31 cellular contexts compared by ENCODE assay signal in genomic region chr2:673016-673415, GRCh38. TPM values are rescaled to one million over a fixed set of nuclear protein-coding genes. Genes with fewer than 3 reads are reported as not detected.
DNase-seq lines count a peak whose midpoint lies in the region; ATAC-seq, FAIRE-seq and TF ChIP-seq lines count a peak whose summit lies in the region.
"Had no signal": no experiment of that assay in that cellular context is flagged by ENCODE, and none has a peak within 500 bp of the region (broad histone marks: within the 10 kb centered on the region; RNA-seq: fewer than 3 reads in every experiment).

No MANE protein-coding gene starts in this region.

- 91% methylated on average over 9 of the region's 9 CpGs; no CpG with 5 or more reads in 1 of the 2 experiments for WGBS in H1 (ENCODE audit: extremely low coverage in 1 of 2, insufficient coverage in 1 of 2, insufficient read length in 1 of 2, insufficient replicate concordance in 2 of 2, low coverage in 1 of 2, low lambda C conversion rate in 2 of 2, missing lambda C conversion rate in 1 of 2), 2 experiments
- 92% methylated on average over 7 of the region's 9 CpGs for WGBS in esophagus muscularis mucosa

- H3K4me1 Mint-ChIP-seq in stimulated activated naive B cell treated with anti-CD40 and anti-IgM and Interleukin-4, amounts not matched to agents 10 μg/mL and 1 μg/mL and 100 μg/mL, for 72 hours: peaks cover 32 to 41% of the 10 kb centered on the region in 2 donors

- intact Hi-C loops in Right ventricle myocardium superior (cut with DNase I): no loop called here
- intact Hi-C loops in left ventricle myocardium inferior (cut with micrococcal nuclease): no loop called here
- intact Hi-C loops in esophagus muscularis mucosa (cut with DNase I): no loop called here

- no peak overlapping the region for H3K4ac ChIP-seq in H1 (replicated peaks; ENCODE audit: insufficient read length, low read depth, low read length)

- no peak overlapping the region for H2BK15ac ChIP-seq in H1 (ENCODE audit: low read length)

- H3K36me3 ChIP-seq in left ventricle myocardium inferior: peaks cover 48% of the 10 kb centered on the region
- peaks cover 0 to 24% (median 18%) of the 10 kb centered on the region in 4 experiments; a peak in 6 of 8 replicates for H3K36me3 ChIP-seq in H1 (ENCODE audit: control insufficient read depth in 2 of 4, insufficient read depth in 4 of 4, low read length in 3 of 4)
- peaks cover 0 to 59% (median 48%) of the 10 kb centered on the region in 4 donors for H3K36me3 ChIP-seq in esophagus muscularis mucosa
- H3K36me3 ChIP-seq: ovary had no signal

- no peak for TF ChIP-seq RAD21 in H1 (IDR thresholded peaks at IDR 0.05 in 1 of 2, conservative IDR thresholded peaks at IDR 0.05 in 1 of 2; ENCODE audit: low read depth in 2 of 2, low read length in 2 of 2)

- H3K27me3 Mint-ChIP-seq in stimulated activated naive B cell treated with anti-CD40 and anti-IgM and Interleukin-4, amounts not matched to agents 10 μg/mL and 1 μg/mL and 100 μg/mL, for 72 hours: no peaks in the 10 kb centered on the region
- H3K27me3 Mint-ChIP-seq: activated CD4-positive, alpha-beta T cell treated with anti-CD3 and anti-CD28 coated beads, Interleukin-2, amount 10 ng/mL, durations not matched to agents 7 days and 5 days; activated naive CD8-positive, alpha-beta T cell treated with anti-CD3 and anti-CD28 coated beads, Interleukin-2, amount 50 U/mL, for 24 hours; naive B cell had no signal

- H4K91ac ChIP-seq in H1 (replicated peaks; ENCODE audit: insufficient read length, low read length): no peak overlapping the region

- no peak for FAIRE-seq in H1 (lab: Jason Lieb, UNC)
- FAIRE-seq: D721Med, urothelium cell line had no signal

- H3K79me2 ChIP-seq in H1 (ENCODE audit: control insufficient read depth in 1 of 2, insufficient read depth in 2 of 2, low read length in 2 of 2): peaks cover 0 to 32% of the 10 kb centered on the region in 2 experiments; a peak in 2 of 4 replicates

- no peak overlapping the region for H2BK20ac ChIP-seq in H1 (ENCODE audit: low read length)

- peak overlapping the region; percentile 42 for H3K27ac Mint-ChIP-seq in stimulated activated naive B cell treated with anti-CD40 and anti-IgM and Interleukin-4, amounts not matched to agents 10 μg/mL and 1 μg/mL and 100 μg/mL, for 72 hours
- H3K27ac Mint-ChIP-seq: activated CD4-positive, alpha-beta T cell treated with anti-CD3 and anti-CD28 coated beads, Interleukin-2, amount 10 ng/mL, durations not matched to agents 7 days and 5 days; activated naive CD8-positive, alpha-beta T cell treated with anti-CD3 and anti-CD28 coated beads, Interleukin-2, amount 50 U/mL, for 24 hours; immature natural killer cell had no signal

- TF ChIP-seq CTCF in left ventricle myocardium inferior (IDR thresholded peaks at IDR 0.05; ENCODE audit: borderline replicate concordance) (no peak), H1 (IDR thresholded peaks at IDR 0.05; ENCODE audit: control extremely low read depth in 1 of 3, insufficient read depth in 1 of 3, low read depth in 1 of 3, low read length in 3 of 3) (no peak), esophagus muscularis mucosa (IDR thresholded peaks at IDR 0.05) (no peak)

- ATAC-seq in Right ventricle myocardium superior (ENCODE audit: poor library complexity) (no peak), GM19035 (IDR thresholded peaks at IDR 0.05; ENCODE audit: unreplicated experiment) (no peak)
- no peak for ATAC-seq in stimulated activated naive B cell treated with anti-CD40 and anti-IgM and Interleukin-4, amounts not matched to agents 10 μg/mL and 1 μg/mL and 100 μg/mL, for 72 hours (replicated peaks)
- ATAC-seq: activated naive CD8-positive, alpha-beta T cell treated with anti-CD3 and anti-CD28 coated beads, Interleukin-2, amount 50 U/mL, for 24 hours; gastrocnemius medialis had no signal

- H3K9me3 Mint-ChIP-seq in stimulated activated naive B cell treated with anti-CD40 and anti-IgM and Interleukin-4, amounts not matched to agents 10 μg/mL and 1 μg/mL and 100 μg/mL, for 72 hours: no peaks in the 10 kb centered on the region
- H3K9me3 Mint-ChIP-seq: activated naive CD8-positive, alpha-beta T cell treated with anti-CD3 and anti-CD28 coated beads, Interleukin-2, amount 50 U/mL, for 24 hours; immature natural killer cell; naive B cell had no signal

- no peak overlapping the region for H3K23ac ChIP-seq in H1 (ENCODE audit: insufficient read length)

- TF ChIP-seq POLR2A in H1 (IDR thresholded peaks at IDR 0.05; ENCODE audit: control extremely low read depth in 1 of 2, low read depth in 2 of 2, low read length in 2 of 2) (no peak), esophagus muscularis mucosa (IDR thresholded peaks at IDR 0.05; ENCODE audit: low read depth) (no peak)

- POLR2A ChIA-PET in H1 (lab: Charles Lee; ENCODE audit: partially characterized antibody): interaction anchor here (1.5 kb wide), 1 partner anchor 10 kb away, joined by 5 read pairs; no protein-coding TSS in a partner anchor

- CTCF ChIA-PET in H1 (lab: Charles Lee; ENCODE audit: partially characterized antibody): interaction anchor here (1.2 kb wide), 1 partner anchor 390 kb away, joined by 3 read pairs; no protein-coding TSS in a partner anchor

- peaks cover 36 to 54% of the 10 kb centered on the region in 2 donors for H3K36me3 Mint-ChIP-seq in stimulated activated naive B cell treated with anti-CD40 and anti-IgM and Interleukin-4, amounts not matched to agents 10 μg/mL and 1 μg/mL and 100 μg/mL, for 72 hours

- H4K5ac ChIP-seq in H1 (ENCODE audit: insufficient read length, low read depth, low read length): no peak overlapping the region

- H3K23me2 ChIP-seq in H1 (ENCODE audit: low read depth, low read length): peaks cover 2% of the 10 kb centered on the region; the same call in 1 of the 2 replicates

- no peak overlapping the region; the same call in 1 of the 2 replicates for H4K8ac ChIP-seq in H1 (ENCODE audit: extremely low read depth, insufficient read depth, low read length)

- H2AK5ac ChIP-seq in H1 (ENCODE audit: low read depth, low read length): no peak overlapping the region

- DNase-seq in Right ventricle myocardium superior: peak; percentile 12
- DNase-seq in left ventricle myocardium inferior: no peak
- DNase-seq in NAMALWA (ENCODE audit: low spot score): peak; percentile 21
- no peak for DNase-seq in H1 (ENCODE audit: low read depth in 1 of 2, low spot score in 2 of 2)
- DNase-seq in stimulated activated naive B cell treated with anti-CD40 and anti-IgM and Interleukin-4, amounts not matched to agents 10 μg/mL and 1 μg/mL and 100 μg/mL, for 72 hours: no peak
- no peak for DNase-seq in esophagus muscularis mucosa (ENCODE audit: extremely low spot score)
- DNase-seq in DMS153 treated with DMSO at 0.1 percent for 48 hours (lab: John Stamatoyannopoulos, UW; ENCODE audit: unreplicated experiment): no peak
- DNase-seq: ACHN; activated CD4-positive, alpha-beta T cell treated with anti-CD3 and anti-CD28 coated beads, Interleukin-2, amount 10 ng/mL, durations not matched to agents 7 days and 5 days; activated CD8-positive, alpha-beta memory T cell treated with anti-CD3 and anti-CD28 coated beads, Interleukin-2, amount 50 U/mL, for 4 hours; activated effector memory CD4-positive, alpha-beta T cell treated with anti-CD3 and anti-CD28 coated beads, Interleukin-2, amount 50 U/mL, for 16 hours; activated naive CD8-positive, alpha-beta T cell treated with anti-CD3 and anti-CD28 coated beads, Interleukin-2, amount 50 U/mL, for 24 hours; cerebellar nuclear complex; effector CD4-positive, alpha-beta T cell; esophagus squamous epithelium; gastrocnemius medialis; immature natural killer cell; naive B cell; NCI-H187; NCI-H526 treated with DMSO at 0.1 percent for 48 hours; ovary; retina; stimulated activated CD4-positive, alpha-beta T cell treated with anti-CD3 and anti-CD28 coated beads, Interleukin-2, amount 100 ng/mL, for 24 hours; T-helper 2 cell had no signal

- H3K4me3 ChIP-seq in left ventricle myocardium inferior (no peak overlapping the region), H1 (ENCODE audit: extremely low read depth in 1 of 4, insufficient read depth in 2 of 4, low read depth in 3 of 4, low read length in 4 of 4) (no peak overlapping the region), esophagus muscularis mucosa (no peak overlapping the region)
- H3K4me3 ChIP-seq: esophagus squamous epithelium, gastrocnemius medialis, hepatocyte, ovary, smooth muscle cell had no signal

- no peak overlapping the region for H3K18ac ChIP-seq in H1 (ENCODE audit: extremely low read depth, low read length)

- no peak overlapping the region for H3K27ac ChIP-seq in left ventricle myocardium inferior (replicated peaks)
- H3K27ac ChIP-seq in H1 (ENCODE audit: low read depth, low read length): no peak overlapping the region
- no peak overlapping the region for H3K27ac ChIP-seq in esophagus muscularis mucosa (replicated peaks in 1 of 4)
- H3K27ac ChIP-seq: C4-2B, esophagus squamous epithelium, gastrocnemius medialis, hepatocyte, KMS-11, ovary had no signal

- peaks cover 29% of the 10 kb centered on the region for H3K4me1 ChIP-seq in left ventricle myocardium inferior
- peaks cover 2 to 14% (median 8%) of the 10 kb centered on the region in 4 experiments for H3K4me1 ChIP-seq in H1 (replicated peaks in 1 of 4; ENCODE audit: control insufficient read depth in 3 of 4, insufficient read depth in 4 of 4, low read length in 3 of 4)
- peaks cover 9 to 28% (median 13%) of the 10 kb centered on the region in 4 donors for H3K4me1 ChIP-seq in esophagus muscularis mucosa

- H3K27me3 ChIP-seq in left ventricle myocardium inferior (ENCODE audit: low read depth): no peaks in the 10 kb centered on the region
- no peaks in the 10 kb centered on the region for H3K27me3 ChIP-seq in H1 (replicated peaks in 1 of 4; ENCODE audit: control insufficient read depth in 3 of 4, extremely low read depth in 1 of 4, insufficient read depth in 3 of 4, low read length in 3 of 4)
- no peaks in the 10 kb centered on the region for H3K27me3 ChIP-seq in esophagus muscularis mucosa
- H3K27me3 ChIP-seq: esophagus squamous epithelium, gastrocnemius medialis, hepatocyte, ovary had no signal

- H3K4me2 ChIP-seq in H1 (ENCODE audit: insufficient read depth in 1 of 2, low read depth in 2 of 2, low read length in 2 of 2): no peak overlapping the region
- H3K4me2 ChIP-seq: hepatocyte, KMS-11, smooth muscle cell had no signal

- peaks cover 14% of the 10 kb centered on the region for H3K79me1 ChIP-seq in H1 (ENCODE audit: low read depth, low read length)

- H3K56ac ChIP-seq in H1 (replicated peaks; ENCODE audit: insufficient read length, low read depth, low read length): no peak overlapping the region

- no peak overlapping the region for H2AFZ ChIP-seq in H1 (ENCODE audit: low read length)
- H2AFZ ChIP-seq: hepatocyte had no signal

- no peak overlapping the region for H2BK12ac ChIP-seq in H1 (ENCODE audit: low read depth, low read length)

- no peak overlapping the region for H3K4me3 Mint-ChIP-seq in stimulated activated naive B cell treated with anti-CD40 and anti-IgM and Interleukin-4, amounts not matched to agents 10 μg/mL and 1 μg/mL and 100 μg/mL, for 72 hours
- H3K4me3 Mint-ChIP-seq: activated CD4-positive, alpha-beta T cell treated with anti-CD3 and anti-CD28 coated beads, Interleukin-2, amount 10 ng/mL, durations not matched to agents 7 days and 5 days; activated naive CD8-positive, alpha-beta T cell treated with anti-CD3 and anti-CD28 coated beads, Interleukin-2, amount 50 U/mL, for 24 hours; immature natural killer cell had no signal

- no peaks in the 10 kb centered on the region for H3K9me3 ChIP-seq in left ventricle myocardium inferior (replicated peaks)
- no peaks in the 10 kb centered on the region for H3K9me3 ChIP-seq in H1 (ENCODE audit: insufficient read depth in 2 of 2, low read depth in 1 of 2, low read length in 1 of 2)
- H3K9me3 ChIP-seq in esophagus muscularis mucosa: no peaks in the 10 kb centered on the region
- H3K9me3 ChIP-seq: esophagus squamous epithelium, gastrocnemius medialis, ovary had no signal

- H2BK120ac ChIP-seq in H1 (replicated peaks; ENCODE audit: low read depth, low read length): no peak overlapping the region

- H3K14ac ChIP-seq in H1 (ENCODE audit: insufficient read length): no peak overlapping the region

- H2BK5ac ChIP-seq in H1 (ENCODE audit: low read depth, low read length): peak overlapping the region; percentile 48; the same call in 1 of the 2 replicates

- H3K9ac ChIP-seq in H1 (replicated peaks in 1 of 4; ENCODE audit: extremely low read depth in 1 of 4, low read depth in 3 of 4, low read length in 3 of 4): no peak overlapping the region
- H3K9ac ChIP-seq: KMS-11 had no signal

- TF ChIP-seq EP300 in H1 (IDR thresholded peaks at IDR 0.05; ENCODE audit: borderline replicate concordance in 1 of 2, low read depth in 2 of 2, low read length in 2 of 2) (no peak), esophagus muscularis mucosa (IDR thresholded peaks at IDR 0.05) (no peak)

- H4K20me1 ChIP-seq in H1 (replicated peaks in 1 of 2; ENCODE audit: control insufficient read depth in 1 of 2, insufficient read depth in 2 of 2, low read length in 2 of 2): peaks cover 12 to 15% of the 10 kb centered on the region in 2 experiments

RNA-seq across cellular contexts. Expression of gene TMEM18, which starts 4.2 kb away (rescaled TPM):
- total RNA-seq in Right ventricle myocardium superior (10.3 TPM), left ventricle myocardium inferior (10.4 TPM), esophagus muscularis mucosa (10 to 100 TPM in 2 of 4 donors, 1 to 10 TPM in 2; 8.7 to 27.3 (median 10.2) TPM)
- total RNA-seq in H1 (2021; fragmentation: NEBNext Ultra II Directional; extraction: Animal tissue kit (Norgen Biotek cat#: 25700)): 22.3 and 27.1 TPM in 2 replicates
- 21.7 and 22.4 TPM in 2 replicates for polyA plus RNA-seq in H1 (2011; rRNA removed)
- polyA plus RNA-seq in H1 (2011; cell fraction: cytosol; rRNA removed): 28.4 TPM
- 32.0 TPM for polyA plus RNA-seq in H1 (2011; cell fraction: nucleus; rRNA removed)
- 20.0 to 35.4 TPM (median 24.9 TPM) in 4 replicates for polyA plus RNA-seq in H1 (2012, experiment 1 of 2)
- 18.8 TPM for polyA plus RNA-seq in H1 (2012, experiment 2 of 2)
- 46.5 TPM for polyA plus RNA-seq in H1 (2013, experiment 1 of 2)
- polyA plus RNA-seq in H1 (2013, experiment 2 of 2): 45.9 TPM
- 15.2 and 16.4 TPM in 2 replicates for polyA minus RNA-seq in H1 (2011; rRNA and poly(A)+ RNA removed)
- polyA minus RNA-seq in H1 (2011; cell fraction: cytosol; rRNA and poly(A)+ RNA removed): 13.4 TPM
- polyA minus RNA-seq in H1 (2011; cell fraction: nucleus; rRNA and poly(A)+ RNA removed): 24.7 TPM

Comparison
In these comparisons a context has a peak if more than half of its experiments do, and no peak if none do; other contexts are left out.
1. DNase-seq: peak in Right ventricle myocardium superior (single experiment) and NAMALWA (single experiment); none in left ventricle myocardium inferior (single experiment), H1 (0 of 2), stimulated activated naive B cell treated with anti-CD40 and anti-IgM and Interleukin-4, amounts not matched to agents 10 μg/mL and 1 μg/mL and 100 μg/mL, for 72 hours (single experiment), esophagus muscularis mucosa (single experiment) and DMS153 treated with DMSO at 0.1 percent for 48 hours (single experiment).